8 cellular contexts compared by ENCODE assay signal in the genomic region with DNA sequence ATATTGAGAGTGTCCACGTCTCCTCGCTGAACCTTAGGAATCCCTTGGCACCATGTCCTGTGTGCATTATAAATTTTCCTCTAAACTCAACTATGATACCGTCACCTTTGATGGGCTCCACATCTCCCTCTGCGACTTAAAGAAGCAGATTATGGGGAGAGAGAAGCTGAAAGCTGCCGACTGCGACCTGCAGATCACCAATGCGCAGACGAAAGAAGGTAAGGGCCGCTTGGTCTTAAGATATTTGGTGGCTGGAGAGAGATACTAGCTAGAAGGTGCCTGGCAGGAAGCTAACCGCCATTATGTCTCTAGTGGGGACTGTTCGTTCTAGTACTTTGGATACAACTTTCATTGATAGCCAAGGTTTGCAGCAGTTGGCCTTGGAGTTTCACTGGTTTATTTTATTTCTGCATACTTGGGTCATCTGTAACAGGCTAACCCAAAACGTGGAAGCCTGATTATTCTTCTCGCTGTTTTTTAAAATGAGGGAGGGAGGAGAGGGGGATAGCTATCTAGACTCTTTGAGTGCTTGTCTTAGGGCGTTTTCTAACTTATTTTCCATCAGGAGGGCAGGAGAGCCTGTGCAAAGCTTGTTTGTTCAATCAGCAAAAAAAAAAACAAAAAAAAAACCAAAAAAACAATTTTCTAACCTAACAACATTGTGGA. TPM values are rescaled to one million over a fixed set of nuclear protein-coding genes. Genes with fewer than 3 reads are reported as not detected.
DNase-seq lines count a peak whose midpoint lies in the region; ATAC-seq and TF ChIP-seq lines count a peak whose summit lies in the region.

No MANE protein-coding gene starts in this region.

- no peaks in the 10 kb centered on the region for H3K9me3 ChIP-seq in DND-41 (ENCODE audit: insufficient read depth, low read length, severe bottlenecking)

- peaks cover 40% of the 10 kb centered on the region for H3K4me1 ChIP-seq in DND-41 (ENCODE audit: insufficient read depth, low read length)
- peaks cover 12% of the 10 kb centered on the region for H3K4me1 ChIP-seq in foreskin keratinocyte

- peak overlapping the region; percentile 99 for H3K27ac Mint-ChIP-seq in progenitor cell of endocrine pancreas

- H3K27me3 ChIP-seq in DND-41 (ENCODE audit: insufficient read depth, low read length, poor library complexity) (no peaks in the 10 kb centered on the region), foreskin keratinocyte (no peaks in the 10 kb centered on the region)

- no peaks in the 10 kb centered on the region for H3K9me3 Mint-ChIP-seq in progenitor cell of endocrine pancreas (ENCODE audit: low read depth)

- peak; percentile 34; the same call in 2 of the 3 replicates for ATAC-seq in DND-41 (ENCODE audit: insufficient read depth, low read depth)
- ATAC-seq in foreskin keratinocyte, result no peak
- ATAC-seq in GM19397 (IDR thresholded peaks at IDR 0.05; ENCODE audit: unreplicated experiment), result no peak

- H2AFZ ChIP-seq in DND-41 (ENCODE audit: low read depth, low read length), result no peak overlapping the region

- H3K79me2 ChIP-seq in DND-41 (ENCODE audit: insufficient read depth, low read length), result peaks cover 66% of the 10 kb centered on the region

- no peak for TF ChIP-seq CTCF in DND-41 (IDR thresholded peaks at IDR 0.05; ENCODE audit: borderline replicate concordance, extremely low read depth, low read length, poor library complexity, severe bottlenecking)
- no peak for TF ChIP-seq CTCF in foreskin keratinocyte (conservative IDR thresholded peaks at IDR 0.05)
- TF ChIP-seq CTCF in progenitor cell of endocrine pancreas (IDR thresholded peaks at IDR 0.05; ENCODE audit: unreplicated experiment), result no peak

- CTCF ChIA-PET in HEK293T (lab: Yijun Ruan, JAX), result interaction anchor here (0.6 kb wide), 1 partner anchor 26 kb away, joined by 3 read pairs; no protein-coding TSS in a partner anchor

- DNase-seq in DND-41 (peak; percentile 40), KG1 (lab: John Stamatoyannopoulos, UW) (peak; percentile 18), foreskin keratinocyte (no peak), progenitor cell of endocrine pancreas (ENCODE audit: low spot score, unreplicated experiment) (no peak), activated gamma-delta T cell (lab: John Stamatoyannopoulos, UW) (no peak), HEK293T (ENCODE audit: extremely low spot score) (no peak)
- DNase-seq in activated CD4-positive, alpha-beta T cell treated with anti-CD3 and anti-CD28 coated beads, Interleukin-2, amount 50 U/mL, for 1 hour, result peak; percentile 7

- peak overlapping the region; percentile 99 for H3K9ac ChIP-seq in DND-41 (ENCODE audit: low read depth, low read length)

- peaks cover 2% of the 10 kb centered on the region for H3K36me3 Mint-ChIP-seq in progenitor cell of endocrine pancreas (ENCODE audit: insufficient read depth)

- H3K4me1 Mint-ChIP-seq in progenitor cell of endocrine pancreas (ENCODE audit: low read depth), result peaks cover 24% of the 10 kb centered on the region

- POLR2A ChIA-PET in HEK293T (lab: Yijun Ruan, JAX), result no interaction called here

- peak overlapping the region; percentile 98 for H3K4me3 Mint-ChIP-seq in progenitor cell of endocrine pancreas (ENCODE audit: low read depth)

- peaks cover 45% of the 10 kb centered on the region for H3K36me3 ChIP-seq in DND-41 (ENCODE audit: insufficient read depth, low read length)

- H4K20me1 ChIP-seq in DND-41 (ENCODE audit: insufficient read depth, low read length), result peaks cover 57% of the 10 kb centered on the region

- H3K4me2 ChIP-seq in DND-41 (ENCODE audit: insufficient read depth, low read length), result peak overlapping the region; percentile 65

- no peaks in the 10 kb centered on the region for H3K27me3 Mint-ChIP-seq in progenitor cell of endocrine pancreas

- H3K27ac ChIP-seq in DND-41 (ENCODE audit: low read length), result peak overlapping the region; percentile 96
- H3K27ac ChIP-seq in foreskin keratinocyte, result peak overlapping the region; percentile 97

- H3K4me3 ChIP-seq in DND-41 (ENCODE audit: low read depth in 1 of 2, low read length in 2 of 2), result peak overlapping the region; percentile 78 to 87

TF ChIP-seq in HEK293T, 16 proteins besides CTCF, POLR2A, EP300 and RAD21:
- TF ChIP-seq L3MBTL2 (conservative IDR thresholded peaks at IDR 0.05), result no peak
- no peak for TF ChIP-seq SP1 (IDR thresholded peaks at IDR 0.05)
- no peak for TF ChIP-seq BHLHE40 (IDR thresholded peaks at IDR 0.05; ENCODE audit: borderline replicate concordance)
- TF ChIP-seq ARNT (IDR thresholded peaks at IDR 0.05), result no peak
- TF ChIP-seq NFRKB (IDR thresholded peaks at IDR 0.05), result no peak
- no peak for TF ChIP-seq TARDBP (IDR thresholded peaks at IDR 0.05)
- no peak for TF ChIP-seq FOXK2 (IDR thresholded peaks at IDR 0.05)
- no peak for TF ChIP-seq ZNF384 (IDR thresholded peaks at IDR 0.05)
- no peak for TF ChIP-seq SUZ12 (IDR thresholded peaks at IDR 0.05)
- no peak for TF ChIP-seq HDGF (IDR thresholded peaks at IDR 0.05; ENCODE audit: borderline replicate concordance)
- TF ChIP-seq ELF4 (IDR thresholded peaks at IDR 0.05), result no peak
- TF ChIP-seq LEF1 (IDR thresholded peaks at IDR 0.05; ENCODE audit: borderline replicate concordance), result no peak
- TF ChIP-seq FOXA1 (IDR thresholded peaks at IDR 0.05), result no peak
- TF ChIP-seq, protein P1, sequence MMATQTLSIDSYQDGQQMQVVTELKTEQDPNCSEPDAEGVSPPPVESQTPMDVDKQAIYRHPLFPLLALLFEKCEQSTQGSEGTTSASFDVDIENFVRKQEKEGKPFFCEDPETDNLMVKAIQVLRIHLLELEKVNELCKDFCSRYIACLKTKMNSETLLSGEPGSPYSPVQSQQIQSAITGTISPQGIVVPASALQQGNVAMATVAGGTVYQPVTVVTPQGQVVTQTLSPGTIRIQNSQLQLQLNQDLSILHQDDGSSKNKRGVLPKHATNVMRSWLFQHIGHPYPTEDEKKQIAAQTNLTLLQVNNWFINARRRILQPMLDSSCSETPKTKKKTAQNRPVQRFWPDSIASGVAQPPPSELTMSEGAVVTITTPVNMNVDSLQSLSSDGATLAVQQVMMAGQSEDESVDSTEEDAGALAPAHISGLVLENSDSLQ (IDR thresholded peaks at IDR 0.05), result no peak
- TF ChIP-seq FOXM1 (IDR thresholded peaks at IDR 0.05; ENCODE audit: borderline replicate concordance), result no peak
- no peak for TF ChIP-seq CTBP1 (IDR thresholded peaks at IDR 0.05; ENCODE audit: borderline replicate concordance)

RNA-seq across cellular contexts. Expression of gene RBBP6, which starts 1.3 kb away (rescaled TPM):
- total RNA-seq in foreskin keratinocyte, result 27.4 and 27.8 TPM in 2 replicates
- polyA plus RNA-seq in foreskin keratinocyte, result 13.1 and 15.4 TPM in 2 replicates
- 75.9 and 76.1 TPM in 2 replicates for total RNA-seq in progenitor cell of endocrine pancreas

Comparison
In these comparisons a context has a peak if more than half of its experiments do, and no peak if none do; other contexts are left out.
1. DNase-seq: peak in DND-41 (single experiment), KG1 (single experiment) and activated CD4-positive, alpha-beta T cell treated with anti-CD3 and anti-CD28 coated beads, Interleukin-2, amount 50 U/mL, for 1 hour (single experiment); none in foreskin keratinocyte (0 of 2), progenitor cell of endocrine pancreas (single experiment), activated gamma-delta T cell (single experiment) and HEK293T (single experiment).